Comparison of ENCODE assay signal across 27 cellular contexts in the genomic region with DNA sequence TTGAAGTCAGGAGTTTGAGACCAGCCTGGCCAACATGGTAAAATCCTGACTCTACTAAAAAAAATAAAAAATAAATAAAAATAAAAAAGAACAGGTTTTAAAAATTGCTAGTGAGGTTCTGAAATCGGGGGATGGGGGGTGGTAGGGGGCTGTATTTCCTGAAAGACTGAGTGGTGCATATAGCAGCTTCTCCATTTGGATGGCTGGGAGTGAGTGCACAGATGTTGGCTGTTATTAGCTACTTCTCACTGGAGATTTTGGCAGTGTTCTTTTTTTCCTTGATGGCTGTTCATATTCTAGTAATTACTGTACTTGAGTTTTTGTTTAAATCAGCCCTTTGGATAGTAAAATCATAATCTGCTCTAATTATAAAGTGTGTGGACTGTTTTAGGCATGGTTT.
A peak's percentile ranks its signal among the peaks of the same experiment; 100 is the strongest.
DNase-seq lines count a peak whose midpoint lies in the region; ATAC-seq, FAIRE-seq and TF ChIP-seq lines count a peak whose summit lies in the region.
"Had no signal": no experiment of that assay in that cellular context is flagged by ENCODE, and none has a peak within 500 bp of the region (broad histone marks: within the 10 kb centered on the region; RNA-seq: fewer than 3 reads in every experiment).

No MANE protein-coding gene starts in this region.

- peak overlapping the region; percentile 2 to 90 (median 54) for H3K27ac Mint-ChIP-seq in CD4-positive, alpha-beta memory T cell
- H3K27ac Mint-ChIP-seq in T-helper 17 cell, result peak overlapping the region; percentile 56
- H3K27ac Mint-ChIP-seq: GM23338, neural progenitor cell, progenitor cell of endocrine pancreas, WTC11 had no signal

- ATAC-seq in T-helper 17 cell (no peak), pancreas (no peak)
- ATAC-seq: GM23338; heart left ventricle; lower lobe of right lung; stimulated activated naive CD8-positive, alpha-beta T cell treated with anti-CD3 and anti-CD28 coated beads, Interleukin-15, amount 100 ng/mL, for 72 hours; WTC11 had no signal

- TF ChIP-seq POLR2A in sigmoid colon (IDR thresholded peaks at IDR 0.05), result no peak

- WGBS in sigmoid colon, 2 donors, result 80 to 90% methylated on average over 1 of the region's 1 CpG
- 65 to 88% methylated on average over 1 of the region's 1 CpG for WGBS in pancreas, 2 donors

- POLR2A ChIA-PET in CD4-positive, alpha-beta memory T cell (lab: Charles Lee; ENCODE audit: partially characterized antibody), result interaction anchor here (1.1 to 2.1 kb wide), 2 partner anchors 33 to 37 kb away, joined by 3 to 9 read pairs; no protein-coding TSS in a partner anchor

- no peak for FAIRE-seq in pancreas (lab: Jason Lieb, UNC)

- no peaks in the 10 kb centered on the region for H3K9me3 Mint-ChIP-seq in CD4-positive, alpha-beta memory T cell
- H3K9me3 Mint-ChIP-seq: GM23338, neural progenitor cell had no signal

- H3K36me3 Mint-ChIP-seq in CD4-positive, alpha-beta memory T cell, result peaks cover 75 to 87% of the 10 kb centered on the region in 2 donors
- peaks cover 4% of the 10 kb centered on the region for H3K36me3 Mint-ChIP-seq in T-helper 17 cell (ENCODE audit: low read depth)
- H3K36me3 Mint-ChIP-seq: neural progenitor cell had no signal

- no peaks in the 10 kb centered on the region for H3K27me3 Mint-ChIP-seq in CD4-positive, alpha-beta memory T cell
- no peaks in the 10 kb centered on the region for H3K27me3 Mint-ChIP-seq in T-helper 17 cell
- H3K27me3 Mint-ChIP-seq: progenitor cell of endocrine pancreas; stimulated activated naive CD8-positive, alpha-beta T cell treated with anti-CD3 and anti-CD28 coated beads, Interleukin-15, amount 100 ng/mL, for 72 hours had no signal

- no peak overlapping the region for H3K27ac ChIP-seq in CD4-positive, alpha-beta memory T cell (ENCODE audit: low read depth, low read length)
- H3K27ac ChIP-seq in epithelial cell of prostate (peak overlapping the region; percentile 98), sigmoid colon (no peak overlapping the region), pancreas (no peak overlapping the region)
- H3K27ac ChIP-seq: 22Rv1, lower lobe of right lung, neural progenitor cell, thyroid gland had no signal

- H3K27me3 ChIP-seq in CD4-positive, alpha-beta memory T cell (ENCODE audit: insufficient read depth, low read length), result no peaks in the 10 kb centered on the region
- H3K27me3 ChIP-seq in sigmoid colon, result no peaks in the 10 kb centered on the region
- H3K27me3 ChIP-seq in pancreas, result no peaks in the 10 kb centered on the region
- H3K27me3 ChIP-seq: heart left ventricle, neural progenitor cell, thyroid gland had no signal

- H3K36me3 ChIP-seq in CD4-positive, alpha-beta memory T cell (ENCODE audit: insufficient read depth, low read length), result peaks cover 53% of the 10 kb centered on the region
- H3K36me3 ChIP-seq in sigmoid colon (peaks cover 0 to 17% (median 4%) of the 10 kb centered on the region in 4 donors), pancreas (no peaks in the 10 kb centered on the region)
- H3K36me3 ChIP-seq: neural progenitor cell, thyroid gland had no signal

- intact Hi-C loops in CD4-positive, alpha-beta memory T cell (cut with micrococcal nuclease), result no loop called here
- intact Hi-C loops in sigmoid colon (cut with DNase I), result no loop called here
- intact Hi-C loops in pancreas (cut with DNase I), result no loop called here

- TF ChIP-seq EP300 in sigmoid colon (IDR thresholded peaks at IDR 0.05), result no peak

- TF ChIP-seq CTCF in sigmoid colon (IDR thresholded peaks at IDR 0.05) (no peak), pancreas (IDR thresholded peaks at IDR 0.05) (no peak)

- CTCF ChIA-PET in CD4-positive, alpha-beta memory T cell (lab: Charles Lee; ENCODE audit: partially characterized antibody), result interaction anchor here (1.0 to 11.7 kb wide), 2 partner anchors 28 to 38 kb away, joined by 3 to 163 read pairs; no protein-coding TSS in a partner anchor

- no peaks in the 10 kb centered on the region for H3K9me3 ChIP-seq in CD4-positive, alpha-beta memory T cell (ENCODE audit: control insufficient read depth in 1 of 2, low read length in 2 of 2)
- H3K9me3 ChIP-seq in T-helper 17 cell (ENCODE audit: control insufficient read depth, low read length, poor library complexity, severe bottlenecking) (no peaks in the 10 kb centered on the region), sigmoid colon (no peaks in the 10 kb centered on the region), pancreas (no peaks in the 10 kb centered on the region)
- H3K9me3 ChIP-seq: heart left ventricle, lower lobe of right lung, thyroid gland had no signal

- no peak overlapping the region for H3K4me3 Mint-ChIP-seq in CD4-positive, alpha-beta memory T cell
- no peak overlapping the region for H3K4me3 Mint-ChIP-seq in T-helper 17 cell
- H3K4me3 Mint-ChIP-seq: GM23338; neural progenitor cell; stimulated activated naive CD8-positive, alpha-beta T cell treated with anti-CD3 and anti-CD28 coated beads, Interleukin-15, amount 100 ng/mL, for 72 hours; WTC11 had no signal

- H3K4me1 ChIP-seq in CD4-positive, alpha-beta memory T cell (ENCODE audit: insufficient read depth, low read length), result peaks cover 18% of the 10 kb centered on the region
- H3K4me1 ChIP-seq in sigmoid colon (peaks cover 0 to 19% (median 13%) of the 10 kb centered on the region in 4 donors), pancreas (peaks cover 0 to 18% (median 0%) of the 10 kb centered on the region in 3 donors)
- H3K4me1 ChIP-seq: neural progenitor cell, thyroid gland had no signal

- H3K4me1 Mint-ChIP-seq in CD4-positive, alpha-beta memory T cell, result peaks cover 25 to 43% (median 34%) of the 10 kb centered on the region in 4 donors
- peaks cover 25% of the 10 kb centered on the region for H3K4me1 Mint-ChIP-seq in T-helper 17 cell

- H3K4me3 ChIP-seq in CD4-positive, alpha-beta memory T cell (ENCODE audit: low read length in 2 of 2), result no peak overlapping the region
- H3K4me3 ChIP-seq in sigmoid colon (no peak overlapping the region), pancreas (no peak overlapping the region)
- H3K4me3 ChIP-seq: GM23338, heart left ventricle, lower lobe of right lung, neural progenitor cell, thyroid gland had no signal

- DNase-seq in DMS 273 (lab: John Stamatoyannopoulos, UW; ENCODE audit: unreplicated experiment), result peak; percentile 20
- no peak for DNase-seq in DMS 273 treated with DMSO at 0.1 percent for 48 hours (lab: John Stamatoyannopoulos, UW)
- DNase-seq in CD4-positive, alpha-beta memory T cell, result no peak
- DNase-seq in T-helper 17 cell, result no peak
- no peak for DNase-seq in epithelial cell of prostate (ENCODE audit: low read depth, low spot score)
- DNase-seq in sigmoid colon, result no peak
- DNase-seq in pancreas, result no peak
- no peak for DNase-seq in stimulated activated CD4-positive, alpha-beta T cell treated with anti-CD3 and anti-CD28 coated beads, Interleukin-2, amount 100 ng/mL, for 48 hours
- DNase-seq: activated gamma-delta T cell treated with Interleukin-2 at 50 U/mL for 16 hours; amygdala; effector CD8-positive, alpha-beta T cell; erythroblast; heart left ventricle; Kasumi-1; lower lobe of right lung; MV-4-11; NCI-H146; NCI-H526 treated with DMSO at 0.1 percent for 48 hours; SHP77 treated with DMSO at 0.1 percent for 48 hours; stimulated activated naive CD8-positive, alpha-beta T cell treated with anti-CD3 and anti-CD28 coated beads, Interleukin-15, amount 100 ng/mL, for 72 hours; T1000; thyroid gland had no signal
